22 cellular contexts compared by ENCODE assay signal in the genomic region with DNA sequence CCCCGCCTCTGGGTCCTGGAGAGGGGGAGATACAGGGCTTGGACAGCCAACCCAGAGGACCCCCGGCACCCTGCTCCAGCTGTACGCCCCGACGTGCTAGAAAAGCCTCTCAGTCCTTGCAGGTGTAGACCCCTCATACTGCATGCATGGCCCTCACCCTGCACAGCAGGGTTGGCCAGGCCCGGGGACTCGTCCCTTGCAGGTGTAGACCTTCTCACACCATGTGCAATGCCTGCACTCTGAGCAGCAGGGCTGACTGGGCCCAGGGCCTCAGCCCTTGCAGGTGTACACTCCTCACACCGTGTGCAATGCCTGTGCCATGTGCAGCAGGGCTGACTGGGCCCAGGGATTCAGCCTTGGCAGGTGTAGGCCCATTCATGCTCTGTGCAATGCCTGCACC.
"Had no signal": no experiment of that assay in that cellular context is flagged by ENCODE, and none has a peak within 500 bp of the region (broad histone marks: within the 10 kb centered on the region; RNA-seq: fewer than 3 reads in every experiment).

No MANE protein-coding gene starts in this region.

- DNase-seq: dorsolateral prefrontal cortex; effector CD4-positive, alpha-beta T cell; head of caudate nucleus; hippocampal formation; kidney glomerular epithelial cell; mesenchymal stem cell; naive B cell; sigmoid colon; stimulated activated CD4-positive, alpha-beta T cell treated with anti-CD3 and anti-CD28 coated beads, Interleukin-2, amount 100 ng/mL, for 24 hours; stimulated activated CD4-positive, alpha-beta T cell treated with anti-CD3 and anti-CD28 coated beads, Interleukin-4, amount 100 ng/mL, for 24 hours; stimulated activated naive CD4-positive, alpha-beta T cell treated with Interleukin-2 at 50 U/mL for 16 hours; stomach; thyroid gland; trophoblast cell had no signal

- H3K27me3 ChIP-seq: dorsolateral prefrontal cortex, sigmoid colon, stomach, thyroid gland, vagina had no signal

- H3K4me3 ChIP-seq: dorsolateral prefrontal cortex, mucosa of descending colon, prostate gland, sigmoid colon, stomach, thyroid gland, vagina had no signal

- H3K27ac ChIP-seq: prostate gland, sigmoid colon, stomach, thyroid gland, vagina had no signal

- H3K36me3 ChIP-seq: prostate gland had no signal

- ATAC-seq: mucosa of descending colon; right cardiac atrium; stimulated activated effector memory CD8-positive, alpha-beta T cell treated with anti-CD3 and anti-CD28 coated beads, Interleukin-12 subunit alpha, Interleukin-12 subunit beta, amount 100 ng/mL, for 72 hours had no signal

- FAIRE-seq: colon, frontal cortex, islet of Langerhans had no signal

- H3K4me1 ChIP-seq: prostate gland, stomach had no signal

- H3K9me3 ChIP-seq: mucosa of descending colon, prostate gland, sigmoid colon, stomach, thyroid gland, vagina had no signal
